Comparison of ENCODE assay signal across 1 cellular context in genomic region chr6:128350416-128351254, GRCh38.
A peak's percentile ranks its signal among the peaks of the same experiment; 100 is the strongest.
TF ChIP-seq lines count a peak whose summit lies in the region.

No MANE protein-coding gene starts in this region.

TF ChIP-seq in HepG2, 621 proteins besides CTCF, POLR2A, EP300 and RAD21 (continued from another document and continues in another):
- 0 out of 2 replicates have a peak, but pooled peaks have one; percentile 44 for TF ChIP-seq ZGPAT (CRISPR knock-in tag; IDR thresholded peaks at IDR 0.05)
- TF ChIP-seq ETS1 (CRISPR knock-in tag; IDR thresholded peaks at IDR 0.05), result no peak
- no peak for TF ChIP-seq RELA (CRISPR knock-in tag; IDR thresholded peaks at IDR 0.05)
- TF ChIP-seq ZBTB20 (CRISPR knock-in tag; IDR thresholded peaks at IDR 0.05; ENCODE audit: borderline replicate concordance, low read depth), result peak; percentile 53; the same call in 1 of the 2 replicates
- TF ChIP-seq, protein P1, sequence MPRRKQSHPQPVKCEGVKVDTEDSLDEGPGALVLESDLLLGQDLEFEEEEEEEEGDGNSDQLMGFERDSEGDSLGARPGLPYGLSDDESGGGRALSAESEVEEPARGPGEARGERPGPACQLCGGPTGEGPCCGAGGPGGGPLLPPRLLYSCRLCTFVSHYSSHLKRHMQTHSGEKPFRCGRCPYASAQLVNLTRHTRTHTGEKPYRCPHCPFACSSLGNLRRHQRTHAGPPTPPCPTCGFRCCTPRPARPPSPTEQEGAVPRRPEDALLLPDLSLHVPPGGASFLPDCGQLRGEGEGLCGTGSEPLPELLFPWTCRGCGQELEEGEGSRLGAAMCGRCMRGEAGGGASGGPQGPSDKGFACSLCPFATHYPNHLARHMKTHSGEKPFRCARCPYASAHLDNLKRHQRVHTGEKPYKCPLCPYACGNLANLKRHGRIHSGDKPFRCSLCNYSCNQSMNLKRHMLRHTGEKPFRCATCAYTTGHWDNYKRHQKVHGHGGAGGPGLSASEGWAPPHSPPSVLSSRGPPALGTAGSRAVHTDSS (CRISPR knock-in tag; conservative IDR thresholded peaks at IDR 0.05), result no peak
- no peak for TF ChIP-seq NR3C1 (CRISPR knock-in tag; IDR thresholded peaks at IDR 0.05)
- no peak for TF ChIP-seq ZNF580 (CRISPR knock-in tag; IDR thresholded peaks at IDR 0.05; ENCODE audit: borderline replicate concordance, low read depth)
- TF ChIP-seq SMARCC2 (IDR thresholded peaks at IDR 0.05), result no peak
- TF ChIP-seq NKX3-1 (CRISPR knock-in tag; IDR thresholded peaks at IDR 0.05), result no peak; the same call in 1 of the 2 replicates
- TF ChIP-seq TEAD3 (CRISPR knock-in tag; optimal IDR thresholded peaks at IDR 0.05; ENCODE audit: borderline replicate concordance), result peak; percentile 25
- peak; percentile 47; the same call in 1 of the 2 replicates for TF ChIP-seq ARID5B (CRISPR knock-in tag; IDR thresholded peaks at IDR 0.05)
- TF ChIP-seq SIN3B (IDR thresholded peaks at IDR 0.05; ENCODE audit: low read length), result no peak
- no peak for TF ChIP-seq ZFP62 (CRISPR knock-in tag; IDR thresholded peaks at IDR 0.05)
- TF ChIP-seq SMAD3 (CRISPR knock-in tag; IDR thresholded peaks at IDR 0.05), result no peak
- TF ChIP-seq ELK4 (CRISPR knock-in tag; IDR thresholded peaks at IDR 0.05; ENCODE audit: borderline replicate concordance), result no peak
- 0 out of 2 replicates have a peak, but pooled peaks have one; percentile 44 for TF ChIP-seq ZBTB3 (CRISPR knock-in tag; IDR thresholded peaks at IDR 0.05; ENCODE audit: borderline replicate concordance, low read depth)
- TF ChIP-seq, protein P2, sequence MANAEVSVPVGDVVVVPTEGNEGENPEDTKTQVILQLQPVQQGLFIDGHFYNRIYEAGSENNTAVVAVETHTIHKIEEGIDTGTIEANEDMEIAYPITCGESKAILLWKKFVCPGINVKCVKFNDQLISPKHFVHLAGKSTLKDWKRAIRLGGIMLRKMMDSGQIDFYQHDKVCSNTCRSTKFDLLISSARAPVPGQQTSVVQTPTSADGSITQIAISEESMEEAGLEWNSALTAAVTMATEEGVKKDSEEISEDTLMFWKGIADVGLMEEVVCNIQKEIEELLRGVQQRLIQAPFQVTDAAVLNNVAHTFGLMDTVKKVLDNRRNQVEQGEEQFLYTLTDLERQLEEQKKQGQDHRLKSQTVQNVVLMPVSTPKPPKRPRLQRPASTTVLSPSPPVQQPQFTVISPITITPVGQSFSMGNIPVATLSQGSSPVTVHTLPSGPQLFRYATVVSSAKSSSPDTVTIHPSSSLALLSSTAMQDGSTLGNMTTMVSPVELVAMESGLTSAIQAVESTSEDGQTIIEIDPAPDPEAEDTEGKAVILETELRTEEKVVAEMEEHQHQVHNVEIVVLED (CRISPR knock-in tag; IDR thresholded peaks at IDR 0.05; ENCODE audit: borderline replicate concordance), result no peak
- TF ChIP-seq SAFB2 (CRISPR knock-in tag; IDR thresholded peaks at IDR 0.05; ENCODE audit: borderline replicate concordance, low read depth), result no peak
- no peak for TF ChIP-seq ZNF878 (CRISPR knock-in tag; IDR thresholded peaks at IDR 0.05)
- no peak for TF ChIP-seq NFIC (IDR thresholded peaks at IDR 0.05; ENCODE audit: low read length)
- TF ChIP-seq RARG (CRISPR knock-in tag; IDR thresholded peaks at IDR 0.05; ENCODE audit: low read depth), result no peak
- TF ChIP-seq, protein P3, sequence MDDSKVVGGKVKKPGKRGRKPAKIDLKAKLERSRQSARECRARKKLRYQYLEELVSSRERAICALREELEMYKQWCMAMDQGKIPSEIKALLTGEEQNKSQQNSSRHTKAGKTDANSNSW (CRISPR knock-in tag; IDR thresholded peaks at IDR 0.05; ENCODE audit: borderline replicate concordance), result no peak
- no peak for TF ChIP-seq IKZF4 (CRISPR knock-in tag; IDR thresholded peaks at IDR 0.05; ENCODE audit: borderline replicate concordance, low read depth, not compliant biosample characterization)
- no peak for TF ChIP-seq ZFY (CRISPR knock-in tag; IDR thresholded peaks at IDR 0.05)
- TF ChIP-seq TBX2 (CRISPR knock-in tag; IDR thresholded peaks at IDR 0.05; ENCODE audit: borderline replicate concordance), result no peak
- no peak for TF ChIP-seq ZNF138 (CRISPR knock-in tag; IDR thresholded peaks at IDR 0.05; ENCODE audit: low read depth)
- TF ChIP-seq GPN1 (CRISPR knock-in tag; IDR thresholded peaks at IDR 0.05; ENCODE audit: borderline replicate concordance), result no peak
- TF ChIP-seq, protein P4, sequence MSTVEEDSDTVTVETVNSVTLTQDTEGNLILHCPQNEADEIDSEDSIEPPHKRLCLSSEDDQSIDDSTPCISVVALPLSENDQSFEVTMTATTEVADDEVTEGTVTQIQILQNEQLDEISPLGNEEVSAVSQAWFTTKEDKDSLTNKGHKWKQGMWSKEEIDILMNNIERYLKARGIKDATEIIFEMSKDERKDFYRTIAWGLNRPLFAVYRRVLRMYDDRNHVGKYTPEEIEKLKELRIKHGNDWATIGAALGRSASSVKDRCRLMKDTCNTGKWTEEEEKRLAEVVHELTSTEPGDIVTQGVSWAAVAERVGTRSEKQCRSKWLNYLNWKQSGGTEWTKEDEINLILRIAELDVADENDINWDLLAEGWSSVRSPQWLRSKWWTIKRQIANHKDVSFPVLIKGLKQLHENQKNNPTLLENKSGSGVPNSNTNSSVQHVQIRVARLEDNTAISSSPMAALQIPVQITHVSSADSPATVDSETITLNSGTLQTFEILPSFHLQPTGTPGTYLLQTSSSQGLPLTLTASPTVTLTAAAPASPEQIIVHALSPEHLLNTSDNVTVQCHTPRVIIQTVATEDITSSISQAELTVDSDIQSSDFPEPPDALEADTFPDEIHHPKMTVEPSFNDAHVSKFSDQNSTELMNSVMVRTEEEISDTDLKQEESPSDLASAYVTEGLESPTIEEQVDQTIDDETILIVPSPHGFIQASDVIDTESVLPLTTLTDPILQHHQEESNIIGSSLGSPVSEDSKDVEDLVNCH (CRISPR knock-in tag; IDR thresholded peaks at IDR 0.05), result no peak
- no peak for TF ChIP-seq RERE (CRISPR knock-in tag; IDR thresholded peaks at IDR 0.05; ENCODE audit: low read depth)
- no peak for TF ChIP-seq MXI1 (IDR thresholded peaks at IDR 0.05; ENCODE audit: borderline replicate concordance, low read depth, low read length)
- TF ChIP-seq PHF21A (CRISPR knock-in tag; IDR thresholded peaks at IDR 0.05), result no peak
- no peak for TF ChIP-seq ZNF775 (CRISPR knock-in tag; IDR thresholded peaks at IDR 0.05; ENCODE audit: borderline replicate concordance)
- TF ChIP-seq HNF4A (CRISPR knock-in tag; IDR thresholded peaks at IDR 0.05), result peak; percentile 29
- TF ChIP-seq ZNF317 (CRISPR knock-in tag; IDR thresholded peaks at IDR 0.05), result no peak
- TF ChIP-seq YY1 (IDR thresholded peaks at IDR 0.05; ENCODE audit: insufficient read depth, insufficient replicate concordance, low read depth, low read length), result no peak
- TF ChIP-seq ZEB1 (IDR thresholded peaks at IDR 0.05; ENCODE audit: insufficient replicate concordance, low read depth), result no peak
- TF ChIP-seq GFI1 (CRISPR knock-in tag; IDR thresholded peaks at IDR 0.05; ENCODE audit: borderline replicate concordance), result peak; percentile 76
- TF ChIP-seq POGZ (CRISPR knock-in tag; IDR thresholded peaks at IDR 0.05), result peak; percentile 21; the same call in 1 of the 2 replicates
- TF ChIP-seq ZNF496 (CRISPR knock-in tag; IDR thresholded peaks at IDR 0.05; ENCODE audit: insufficient replicate concordance), result no peak
- no peak for TF ChIP-seq ZFYVE20 (CRISPR knock-in tag; IDR thresholded peaks at IDR 0.05; ENCODE audit: borderline replicate concordance, low read depth)
